ENCODE assay signal across 12 cellular contexts in genomic region chr17:80729016-80729415, GRCh38.
A peak's percentile ranks its signal among the peaks of the same experiment; 100 is the strongest.
DNase-seq lines count a peak whose midpoint lies in the region; ATAC-seq, FAIRE-seq and TF ChIP-seq lines count a peak whose summit lies in the region.
"Had no signal": no experiment of that assay in that cellular context is flagged by ENCODE, and none has a peak within 500 bp of the region (broad histone marks: within the 10 kb centered on the region; RNA-seq: fewer than 3 reads in every experiment).

No MANE protein-coding gene starts in this region.

- no peak overlapping the region for H3K27ac ChIP-seq in CD8-positive, alpha-beta T cell (ENCODE audit: low read depth, low read length)
- H3K27ac ChIP-seq in KOPT-K1 (ENCODE audit: low read depth, low read length, poor library complexity, severe bottlenecking) (peak overlapping the region; percentile 77), K562 (ENCODE audit: extremely low read depth, low read depth, low read length) (no peak overlapping the region)

- TF ChIP-seq EP300 in K562 (IDR thresholded peaks at IDR 0.05; ENCODE audit: low read length), result no peak

- DNase-seq in CD8-positive, alpha-beta T cell, result no peak
- DNase-seq in K562 (ENCODE audit: extremely low read depth in 1 of 4, low spot score in 3 of 4) (no peak), H7 (no peak), BE2C (no peak)
- no peak for DNase-seq in naive thymus-derived CD8-positive, alpha-beta T cell
- DNase-seq: Calu3; CD4-positive, alpha-beta T cell; NCI-H345; NCI-H748 treated with DMSO at 0.1 percent for 48 hours; PC-3 had no signal

- in situ Hi-C loops in K562 (cut with MboI), result no loop called here

- peaks cover 46% of the 10 kb centered on the region for H3K4me1 Mint-ChIP-seq in CD8-positive, alpha-beta T cell (ENCODE audit: low read depth)
- peaks cover 18 to 49% (median 40%) of the 10 kb centered on the region in 4 donors for H3K4me1 Mint-ChIP-seq in naive thymus-derived CD8-positive, alpha-beta T cell

- peaks cover 19% of the 10 kb centered on the region for H3K4me1 ChIP-seq in CD8-positive, alpha-beta T cell (ENCODE audit: insufficient read depth, low read length)
- H3K4me1 ChIP-seq in K562 (replicated peaks in 1 of 2; ENCODE audit: control insufficient read depth in 2 of 2, insufficient read depth in 2 of 2, low read length in 2 of 2), result peaks cover 0 to 12% of the 10 kb centered on the region in 2 experiments; a peak in 1 of 5 replicates
- peaks cover 30% of the 10 kb centered on the region for H3K4me1 ChIP-seq in BE2C

- H3K4me2 ChIP-seq in K562 (ENCODE audit: insufficient read depth, low read length), result no peak overlapping the region

- no peak for TF ChIP-seq RAD21 in K562 (CRISPR knock-in tag; conservative IDR thresholded peaks at IDR 0.05 in 1 of 2, IDR thresholded peaks at IDR 0.05 in 1 of 2)

- H3K9me1 ChIP-seq in K562 (ENCODE audit: control insufficient read depth, insufficient read depth, low read length), result no peaks in the 10 kb centered on the region

- H3K4me3 ChIP-seq in CD8-positive, alpha-beta T cell (ENCODE audit: low read depth, low read length), result no peak overlapping the region
- H3K4me3 ChIP-seq in K562, result no peak overlapping the region
- no peak overlapping the region for H3K4me3 ChIP-seq in H7 (ENCODE audit: insufficient read depth, low read depth, low read length)
- H3K4me3 ChIP-seq in BE2C (ENCODE audit: low read depth, low read length), result no peak overlapping the region

- H4K20me1 ChIP-seq in K562 (replicated peaks; ENCODE audit: control insufficient read depth, insufficient read depth, low read length), result no peaks in the 10 kb centered on the region

- POLR2A ChIA-PET in CD8-positive, alpha-beta T cell (lab: Charles Lee), result no interaction called here
- POLR2A ChIA-PET in K562 (lab: Yijun Ruan, JAX), result interaction anchor here (0.9 to 1.3 kb wide), 2 partner anchors 11 to 164 kb away, joined by 4 read pairs; no protein-coding TSS in a partner anchor
- POLR2A ChIA-PET in naive thymus-derived CD8-positive, alpha-beta T cell (lab: Charles Lee), result interaction anchor here (1.6 kb wide), 1 partner anchor 52 kb away, joined by 4 read pairs; no protein-coding TSS in a partner anchor

- 71% methylated on average over 7 of the region's 7 CpGs for WGBS in K562 (ENCODE audit: insufficient coverage, low coverage, missing lambda C conversion rate)

- intact Hi-C loops in CD8-positive, alpha-beta T cell (cut with DNase I, micrococcal nuclease), result no loop called here
- intact Hi-C loops in K562 (cut with micrococcal nuclease), result no loop called here

- H3K9ac ChIP-seq in K562 (ENCODE audit: insufficient read depth in 1 of 2, low read depth in 2 of 2, low read length in 2 of 2), result no peak overlapping the region

- BruUV-seq in K562 (replicated peaks; lab: Mats Ljungman, UMichigan), result no TSS peak

- H3K9me3 ChIP-seq in CD8-positive, alpha-beta T cell (ENCODE audit: low read length), result no peaks in the 10 kb centered on the region
- H3K9me3 ChIP-seq in KOPT-K1 (ENCODE audit: insufficient read depth, low read length, poor library complexity, severe bottlenecking) (no peaks in the 10 kb centered on the region), K562 (replicated peaks; ENCODE audit: control insufficient read depth, insufficient read depth, low read depth, low read length) (no peaks in the 10 kb centered on the region), BE2C (no peaks in the 10 kb centered on the region)

- CTCF ChIA-PET in CD8-positive, alpha-beta T cell (lab: Charles Lee), result interaction anchor here (0.6 to 1.2 kb wide), 4 partner anchors 11 to 304 kb away, joined by 3 to 5 read pairs (median 4); no protein-coding TSS in a partner anchor
- CTCF ChIA-PET in K562 (lab: Yijun Ruan, JAX; ENCODE audit: low intra/inter-chr PET ratio), result no interaction called here

- H3K27me3 ChIP-seq in CD8-positive, alpha-beta T cell (ENCODE audit: insufficient read depth, low read length), result no peaks in the 10 kb centered on the region
- H3K27me3 ChIP-seq in K562 (ENCODE audit: control insufficient read depth in 2 of 2, insufficient read depth in 2 of 2, low read length in 2 of 2), result no peaks in the 10 kb centered on the region
- H3K27me3 ChIP-seq in H7 (ENCODE audit: control insufficient read depth, insufficient read depth, low read length), result no peaks in the 10 kb centered on the region
- H3K27me3 ChIP-seq in BE2C, result no peaks in the 10 kb centered on the region

- no peaks in the 10 kb centered on the region for H3K9me3 Mint-ChIP-seq in CD8-positive, alpha-beta T cell
- H3K9me3 Mint-ChIP-seq in naive thymus-derived CD8-positive, alpha-beta T cell, result no peaks in the 10 kb centered on the region
- H3K9me3 Mint-ChIP-seq: CD4-positive, alpha-beta T cell had no signal

- peaks cover 23% of the 10 kb centered on the region for H3K36me3 Mint-ChIP-seq in CD8-positive, alpha-beta T cell
- peaks cover 0 to 9% (median 0%) of the 10 kb centered on the region in 3 donors for H3K36me3 Mint-ChIP-seq in naive thymus-derived CD8-positive, alpha-beta T cell

- H3K4me3 Mint-ChIP-seq in CD8-positive, alpha-beta T cell, result no peak overlapping the region
- H3K4me3 Mint-ChIP-seq in naive thymus-derived CD8-positive, alpha-beta T cell, result peak overlapping the region in 1 of 10 donors; percentile 37
- H3K4me3 Mint-ChIP-seq: CD4-positive, alpha-beta T cell had no signal

- H3K27me3 Mint-ChIP-seq in CD8-positive, alpha-beta T cell (ENCODE audit: low read depth), result no peaks in the 10 kb centered on the region
- H3K27me3 Mint-ChIP-seq in naive thymus-derived CD8-positive, alpha-beta T cell, result no peaks in the 10 kb centered on the region
- H3K27me3 Mint-ChIP-seq: CD4-positive, alpha-beta T cell had no signal

- no peaks in the 10 kb centered on the region for H3K36me3 ChIP-seq in CD8-positive, alpha-beta T cell (ENCODE audit: insufficient read depth, low read length)
- peaks cover 27% of the 10 kb centered on the region for H3K36me3 ChIP-seq in KOPT-K1 (ENCODE audit: insufficient read depth, low read length)
- peaks cover 12% of the 10 kb centered on the region for H3K36me3 ChIP-seq in K562 (ENCODE audit: control insufficient read depth, insufficient read depth, low read length)
- no peaks in the 10 kb centered on the region for H3K36me3 ChIP-seq in H7 (replicated peaks; ENCODE audit: control insufficient read depth, insufficient read depth, low read length)
- no peaks in the 10 kb centered on the region for H3K36me3 ChIP-seq in BE2C

- H3K79me2 ChIP-seq in K562 (ENCODE audit: control insufficient read depth, insufficient read depth, low read length), result peaks cover 10% of the 10 kb centered on the region; the same call in 2 of the 3 replicates

- no peak for TF ChIP-seq POLR2A in K562 (conservative IDR thresholded peaks at IDR 0.05)

- FAIRE-seq in K562 (lab: Jason Lieb, UNC), result peak; percentile 46

- peak overlapping the region; percentile 87 for H3K27ac Mint-ChIP-seq in CD8-positive, alpha-beta T cell
- H3K27ac Mint-ChIP-seq in naive thymus-derived CD8-positive, alpha-beta T cell, result peak overlapping the region in 7 of 10 donors; percentile 28 to 71 (median 46)

- H2AFZ ChIP-seq in K562 (ENCODE audit: low read depth, low read length), result no peak overlapping the region

- no peak for TF ChIP-seq CTCF in CD8-positive, alpha-beta T cell (IDR thresholded peaks at IDR 0.05)
- TF ChIP-seq CTCF in K562 (IDR thresholded peaks at IDR 0.05 in 2 of 3, conservative IDR thresholded peaks at IDR 0.05 in 1 of 3; ENCODE audit: insufficient read depth in 2 of 3, low read depth in 1 of 3, low read length in 3 of 3), result no peak
- no peak for TF ChIP-seq CTCF in BE2C (IDR thresholded peaks at IDR 0.05; ENCODE audit: low read depth, low read length)

- ATAC-seq in CD8-positive, alpha-beta T cell, result no peak
- ATAC-seq in K562, result no peak
- no peak for ATAC-seq in naive thymus-derived CD8-positive, alpha-beta T cell
- ATAC-seq in HG03095 (IDR thresholded peaks at IDR 0.05; ENCODE audit: unreplicated experiment), result no peak
- ATAC-seq: PC-3 had no signal

TF ChIP-seq in K562, 482 proteins besides CTCF, POLR2A, EP300 and RAD21 (continues in another document):
- TF ChIP-seq POLR2B (IDR thresholded peaks at IDR 0.05; ENCODE audit: low read depth, partially characterized antibody) (no peak), NONO (IDR thresholded peaks at IDR 0.05; ENCODE audit: low read depth in 2 of 2, low read length in 1 of 2) (no peak), ARID4B (CRISPR knock-in tag; IDR thresholded peaks at IDR 0.05) (no peak), ZNF699 (CRISPR knock-in tag; IDR thresholded peaks at IDR 0.05; ENCODE audit: insufficient replicate concordance) (no peak)
